Comparison of ENCODE assay signal across 24 cellular contexts in the genomic region with DNA sequence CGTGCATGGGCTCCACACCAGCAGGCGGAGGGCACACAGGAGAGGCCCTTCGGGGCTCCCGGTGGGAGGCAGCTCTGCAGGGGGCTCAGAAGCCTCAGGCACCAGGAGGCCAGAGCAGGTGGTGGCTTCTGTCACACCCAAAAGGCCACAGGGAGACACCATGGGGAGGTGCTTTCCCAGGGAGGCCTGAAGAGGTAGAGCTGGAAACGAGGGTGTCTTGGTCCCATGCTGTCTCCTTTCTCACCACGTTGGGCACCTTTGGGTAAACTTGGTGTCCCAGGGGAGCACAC.
"Had no signal": no experiment of that assay in that cellular context is flagged by ENCODE, and none has a peak within 500 bp of the region (broad histone marks: within the 10 kb centered on the region; RNA-seq: fewer than 3 reads in every experiment).

No MANE protein-coding gene starts in this region.

- H3K9me3 Mint-ChIP-seq: activated CD4-positive, alpha-beta memory T cell treated with anti-CD3 and anti-CD28 coated beads for 36 hours; activated naive CD8-positive, alpha-beta T cell treated with anti-CD3 and anti-CD28 coated beads, Interleukin-2, amount 10 ng/mL, durations not matched to agents 7 days and 5 days; activated T-helper 17 cell treated with anti-CD3 and anti-CD28 coated beads, Interleukin-2, amount 50 U/mL, for 72 hours; endodermal cell; nephron; stimulated activated naive CD8-positive, alpha-beta T cell treated with anti-CD3 and anti-CD28 coated beads, Interleukin-15, Interleukin-2, amounts not matched to agents 100 ng/mL and 50 ng/mL, for 24 hours; T-helper 2 cell treated with Interferon-gamma antibody and Interleukin-4, amounts not matched to agents 5 μg/mL and 100 μg/mL, for 36 hours had no signal

- H3K4me3 ChIP-seq: colonic mucosa, lung, tibial nerve, uterus had no signal

- H3K4me1 ChIP-seq: colonic mucosa, foreskin keratinocyte, tibial nerve, uterus had no signal

- H3K36me3 ChIP-seq: colonic mucosa, tibial nerve, uterus had no signal

- ATAC-seq: activated CD4-positive, alpha-beta T cell treated with anti-CD3 and anti-CD28 coated beads for 36 hours; activated T-helper 17 cell treated with anti-CD3 and anti-CD28 coated beads, Interleukin-2, amount 50 U/mL, for 72 hours; foreskin keratinocyte had no signal

- H3K9me3 ChIP-seq: colonic mucosa, tibial nerve, uterus had no signal

- H3K27me3 ChIP-seq: colonic mucosa, foreskin keratinocyte, uterus had no signal

- DNase-seq: activated CD4-positive, alpha-beta memory T cell treated with anti-CD3 and anti-CD28 coated beads for 36 hours; activated CD4-positive, alpha-beta T cell treated with anti-CD3 and anti-CD28 coated beads for 36 hours; activated naive CD4-positive, alpha-beta T cell treated with Interleukin-2 at 50 U/mL for 16 hours; activated naive CD8-positive, alpha-beta T cell treated with anti-CD3 and anti-CD28 coated beads, Interleukin-2, amount 10 ng/mL, durations not matched to agents 7 days and 5 days; activated T-cell treated with anti-CD3 and anti-CD28 coated beads for 4 hours; central memory CD4-positive, alpha-beta T cell; colonic mucosa; endodermal cell; foreskin keratinocyte; glutamatergic neuron; hippocampal formation; midbrain; occipital lobe; stimulated activated CD4-positive, alpha-beta T cell treated with anti-CD3 and anti-CD28 coated beads, Interleukin-2, amount 100 ng/mL, for 24 hours; uterus had no signal

- H3K4me3 Mint-ChIP-seq: activated CD4-positive, alpha-beta memory T cell treated with anti-CD3 and anti-CD28 coated beads for 36 hours; activated CD4-positive, alpha-beta T cell treated with anti-CD3 and anti-CD28 coated beads for 36 hours; activated naive CD8-positive, alpha-beta T cell treated with anti-CD3 and anti-CD28 coated beads, Interleukin-2, amount 10 ng/mL, durations not matched to agents 7 days and 5 days; activated T-helper 17 cell treated with anti-CD3 and anti-CD28 coated beads, Interleukin-2, amount 50 U/mL, for 72 hours; brain; endodermal cell; nephron; stimulated activated naive CD8-positive, alpha-beta T cell treated with anti-CD3 and anti-CD28 coated beads, Interleukin-15, Interleukin-2, amounts not matched to agents 100 ng/mL and 50 ng/mL, for 24 hours; T-helper 2 cell treated with Interferon-gamma antibody and Interleukin-4, amounts not matched to agents 5 μg/mL and 100 μg/mL, for 36 hours had no signal

- H3K4me1 Mint-ChIP-seq: activated CD4-positive, alpha-beta T cell treated with anti-CD3 and anti-CD28 coated beads for 36 hours; activated naive CD8-positive, alpha-beta T cell treated with anti-CD3 and anti-CD28 coated beads, Interleukin-2, amount 10 ng/mL, durations not matched to agents 7 days and 5 days; activated T-helper 17 cell treated with anti-CD3 and anti-CD28 coated beads, Interleukin-2, amount 50 U/mL, for 72 hours; nephron had no signal

- H3K27ac Mint-ChIP-seq: activated CD4-positive, alpha-beta memory T cell treated with anti-CD3 and anti-CD28 coated beads for 36 hours; activated CD4-positive, alpha-beta T cell treated with anti-CD3 and anti-CD28 coated beads for 36 hours; activated naive CD8-positive, alpha-beta T cell treated with anti-CD3 and anti-CD28 coated beads, Interleukin-2, amount 10 ng/mL, durations not matched to agents 7 days and 5 days; activated T-helper 17 cell treated with anti-CD3 and anti-CD28 coated beads, Interleukin-2, amount 50 U/mL, for 72 hours; endodermal cell; nephron; progenitor cell of endocrine pancreas; stimulated activated naive CD8-positive, alpha-beta T cell treated with anti-CD3 and anti-CD28 coated beads, Interleukin-15, Interleukin-2, amounts not matched to agents 100 ng/mL and 50 ng/mL, for 24 hours; T-helper 2 cell treated with Interferon-gamma antibody and Interleukin-4, amounts not matched to agents 5 μg/mL and 100 μg/mL, for 36 hours had no signal

- H3K36me3 Mint-ChIP-seq: activated CD4-positive, alpha-beta memory T cell treated with anti-CD3 and anti-CD28 coated beads for 36 hours; activated naive CD8-positive, alpha-beta T cell treated with anti-CD3 and anti-CD28 coated beads, Interleukin-2, amount 10 ng/mL, durations not matched to agents 7 days and 5 days; brain had no signal

- H3K27ac ChIP-seq: colonic mucosa, epithelial cell of prostate, foreskin keratinocyte, tibial nerve, uterus had no signal
